Comparison of ENCODE assay signal across 8 cellular contexts in the genomic region with DNA sequence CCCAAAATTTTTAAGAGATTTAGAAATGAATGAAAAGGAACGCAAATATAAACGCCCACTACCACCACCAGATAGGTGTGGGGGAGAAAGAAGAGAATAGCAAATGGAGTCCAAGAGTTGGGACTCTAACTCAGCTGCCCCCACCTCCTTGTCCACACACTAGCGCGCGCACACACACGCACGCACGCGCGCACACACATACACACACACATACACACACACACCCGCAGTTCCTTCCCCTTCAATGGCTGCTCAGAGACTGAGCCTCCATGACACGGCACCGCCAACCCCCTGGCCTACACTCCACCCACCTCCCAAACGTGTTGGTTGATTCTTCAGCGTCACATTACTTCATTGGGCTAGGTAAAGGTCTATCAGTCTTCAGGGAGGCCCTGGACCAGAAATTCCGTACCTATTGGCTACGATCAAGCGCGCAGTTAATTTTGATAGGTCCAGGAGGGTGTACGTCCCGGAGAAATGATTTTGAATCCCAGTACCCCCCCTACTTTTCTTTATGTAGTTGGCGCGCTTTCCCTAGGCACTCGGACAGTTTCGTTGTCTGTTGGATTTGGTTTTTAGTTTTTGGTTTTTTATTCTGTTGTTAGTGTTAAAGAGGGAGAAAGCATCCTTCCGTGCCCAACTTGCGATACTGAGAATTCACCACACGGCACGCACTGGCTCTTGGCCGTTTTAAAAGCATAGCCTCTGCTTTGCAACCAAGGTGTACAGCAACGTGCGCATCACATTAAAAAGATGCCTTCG.
DNase-seq lines count a peak whose midpoint lies in the region; ATAC-seq, FAIRE-seq and TF ChIP-seq lines count a peak whose summit lies in the region.

A gene (minus strand): TSS at position 261 of the 762 bp plus-strand sequence. CDS start 326 bp downstream, outside the sequence.

- H3K36me3 Mint-ChIP-seq in nephron progenitor cell (ENCODE audit: low read depth), result peaks cover 10% of the 10 kb centered on the region

- no peaks in the 10 kb centered on the region for H3K9me2 ChIP-seq in MM.1S (replicated peaks; ENCODE audit: insufficient read depth, low read length)

- no peaks in the 10 kb centered on the region for H3K9me3 Mint-ChIP-seq in nephron progenitor cell
- no peaks in the 10 kb centered on the region for H3K9me3 Mint-ChIP-seq in stimulated activated naive CD8-positive, alpha-beta T cell treated with anti-CD3 and anti-CD28 coated beads, Interleukin-15, amount 100 ng/mL, for 72 hours

- peak within 1 kb of the TSS; percentile 93 for H3K27ac Mint-ChIP-seq in nephron progenitor cell
- peak within 1 kb of the TSS in 1 of 2 donors; percentile 98 for H3K27ac Mint-ChIP-seq in stimulated activated naive CD8-positive, alpha-beta T cell treated with anti-CD3 and anti-CD28 coated beads, Interleukin-15, amount 100 ng/mL, for 72 hours

- peaks cover 9% of the 10 kb centered on the region for H3K27me3 Mint-ChIP-seq in nephron progenitor cell (ENCODE audit: low read depth, poor library complexity)
- no peaks in the 10 kb centered on the region for H3K27me3 Mint-ChIP-seq in stimulated activated naive CD8-positive, alpha-beta T cell treated with anti-CD3 and anti-CD28 coated beads, Interleukin-15, amount 100 ng/mL, for 72 hours

- TF ChIP-seq CTCF in MM.1S (IDR thresholded peaks at IDR 0.05; ENCODE audit: low read length), result peak; percentile 49; the same call in 1 of the 2 replicates
- peak; percentile 18 for TF ChIP-seq CTCF in nephron progenitor cell (IDR thresholded peaks at IDR 0.05)

- peak within 1 kb of the TSS; percentile 88 for H3K4me3 ChIP-seq in MM.1S (ENCODE audit: low read length)

- peak within 1 kb of the TSS; percentile 92 for H3K27ac ChIP-seq in MM.1S (ENCODE audit: low read length)

- H3K4me1 Mint-ChIP-seq in nephron progenitor cell, result peaks cover 23% of the 10 kb centered on the region
- H3K4me1 Mint-ChIP-seq in stimulated activated naive CD8-positive, alpha-beta T cell treated with anti-CD3 and anti-CD28 coated beads, Interleukin-15, amount 100 ng/mL, for 72 hours, result peaks cover 14% of the 10 kb centered on the region

- H3F3A ChIP-seq in MM.1S (ENCODE audit: insufficient read depth, low read length), result peaks cover 32% of the 10 kb centered on the region

- H3K27me3 ChIP-seq in MM.1S (replicated peaks; ENCODE audit: insufficient read depth, low read length), result no peaks in the 10 kb centered on the region

- peak within 1 kb of the TSS; percentile 69 for H3K4me2 ChIP-seq in MM.1S (ENCODE audit: low read depth, low read length)

- peak; percentile 89 for ATAC-seq in stimulated activated naive CD8-positive, alpha-beta T cell treated with anti-CD3 and anti-CD28 coated beads, Interleukin-15, amount 100 ng/mL, for 72 hours

- H3K9ac ChIP-seq in MM.1S (ENCODE audit: low read length), result peak within 1 kb of the TSS; percentile 93

- peak; percentile 99 for FAIRE-seq in G401.6 (lab: Jason Lieb, UNC)

- peaks cover 6% of the 10 kb centered on the region; the same call in 1 of the 2 replicates for H4K20me1 ChIP-seq in MM.1S (ENCODE audit: insufficient read depth, low read length)

- peak within 1 kb of the TSS; percentile 54 for H2AFZ ChIP-seq in MM.1S (ENCODE audit: low read length)

- no peaks in the 10 kb centered on the region; the same call in 1 of the 2 replicates for H3K36me3 ChIP-seq in MM.1S (replicated peaks; ENCODE audit: insufficient read depth, low read length)

- H3K4me1 ChIP-seq in MM.1S (ENCODE audit: low read length), result peaks cover 13% of the 10 kb centered on the region

- peak; percentile 100 for DNase-seq in HCEC 1CT
- peak; percentile 100 for DNase-seq in MM.1S
- DNase-seq in SIG-M5 (lab: John Stamatoyannopoulos, UW), result peak; percentile 100
- DNase-seq in activated gamma-delta T cell (lab: John Stamatoyannopoulos, UW), result peak; percentile 64
- peak; percentile 99 for DNase-seq in fibroblast of the conjunctiva (ENCODE audit: low read depth)
- DNase-seq in nephron progenitor cell, result peak; percentile 88
- DNase-seq in stimulated activated naive CD8-positive, alpha-beta T cell treated with anti-CD3 and anti-CD28 coated beads, Interleukin-15, amount 100 ng/mL, for 72 hours, result peak; percentile 92 to 96

- H3K4me3 Mint-ChIP-seq in nephron progenitor cell, result no peak within 1 kb of the TSS
- H3K4me3 Mint-ChIP-seq in stimulated activated naive CD8-positive, alpha-beta T cell treated with anti-CD3 and anti-CD28 coated beads, Interleukin-15, amount 100 ng/mL, for 72 hours, result no peak within 1 kb of the TSS

- H3K79me2 ChIP-seq in MM.1S (ENCODE audit: low read length), result peaks cover 48% of the 10 kb centered on the region

- no peaks in the 10 kb centered on the region for H3K9me3 ChIP-seq in MM.1S (replicated peaks; ENCODE audit: insufficient read depth, low read length)

Comparison
In these comparisons a context has a peak if more than half of its experiments do, and no peak if none do; other contexts are left out.
1. Peak in every context shown above with its lines: DNase-seq, ATAC-seq, H3K4me3 ChIP-seq and H3K27ac ChIP-seq.